In the genomic region with DNA sequence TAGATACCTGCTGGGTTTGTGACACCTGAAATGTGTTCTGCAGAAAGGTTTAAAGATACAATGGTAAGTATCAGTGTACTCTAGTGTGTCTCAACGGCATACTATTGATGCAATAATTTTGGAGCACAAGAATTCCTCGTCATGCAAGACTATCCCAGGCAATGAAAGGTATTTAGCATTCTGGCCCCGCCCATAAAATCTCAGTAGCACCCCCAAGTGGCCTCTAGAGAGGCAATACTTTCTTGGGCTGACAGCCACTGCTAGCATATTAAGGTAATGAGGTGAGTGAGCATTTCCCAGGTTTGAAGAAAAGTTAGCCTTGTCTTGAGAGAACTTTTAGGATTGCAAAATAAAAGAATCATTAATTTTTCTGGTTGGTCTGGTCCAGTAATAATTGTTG, we compare ENCODE assay signal across 8 cellular contexts. TPM values are rescaled to one million over a fixed set of nuclear protein-coding genes. Genes with fewer than 3 reads are reported as not detected.
A peak's percentile ranks its signal among the peaks of the same experiment; 100 is the strongest.
DNase-seq lines count a peak whose midpoint lies in the region; ATAC-seq, FAIRE-seq and TF ChIP-seq lines count a peak whose summit lies in the region.

No MANE protein-coding gene starts in this region.

- no peak overlapping the region for H3K4me2 ChIP-seq in DND-41 (ENCODE audit: insufficient read depth, low read length)

- no peaks in the 10 kb centered on the region for H3K79me2 ChIP-seq in DND-41 (ENCODE audit: insufficient read depth, low read length)

- H4K20me1 ChIP-seq in DND-41 (ENCODE audit: insufficient read depth, low read length), result no peaks in the 10 kb centered on the region

- intact Hi-C loops in left lung (cut with DNase I) (no loop called here), kidney (cut with DNase I) (no loop called here)

- H3K27ac ChIP-seq in DND-41 (ENCODE audit: low read length) (no peak overlapping the region), left lung (peak overlapping the region; percentile 13 to 33), kidney (ENCODE audit: low read depth in 2 of 2, low read length in 2 of 2) (no peak overlapping the region)

- DNase-seq in DND-41 (no peak), SW480 (ENCODE audit: low spot score) (peak; percentile 2), left lung (no peak), kidney (no peak), NCI-H2171 (lab: John Stamatoyannopoulos, UW) (no peak)

- H3K4me1 ChIP-seq in DND-41 (ENCODE audit: insufficient read depth, low read length) (no peaks in the 10 kb centered on the region), left lung (no peaks in the 10 kb centered on the region), kidney (ENCODE audit: control insufficient read depth in 1 of 2, insufficient read depth in 1 of 2, low read depth in 1 of 2, low read length in 2 of 2) (no peaks in the 10 kb centered on the region)

- no peak for FAIRE-seq in kidney (lab: Jason Lieb, UNC)

- no peak overlapping the region for H3K4me3 ChIP-seq in DND-41 (ENCODE audit: low read depth in 1 of 2, low read length in 2 of 2)
- no peak overlapping the region for H3K4me3 ChIP-seq in left lung
- H3K4me3 ChIP-seq in kidney (ENCODE audit: low read length in 2 of 2), result no peak overlapping the region

- H2AFZ ChIP-seq in DND-41 (ENCODE audit: low read depth, low read length), result no peak overlapping the region

- H3K27me3 ChIP-seq in DND-41 (ENCODE audit: insufficient read depth, low read length, poor library complexity) (no peaks in the 10 kb centered on the region), left lung (no peaks in the 10 kb centered on the region)

- TF ChIP-seq CTCF in DND-41 (IDR thresholded peaks at IDR 0.05; ENCODE audit: borderline replicate concordance, extremely low read depth, low read length, poor library complexity, severe bottlenecking), result peak; percentile 16
- no peak for TF ChIP-seq CTCF in left lung (IDR thresholded peaks at IDR 0.05)
- TF ChIP-seq CTCF in kidney (IDR thresholded peaks at IDR 0.05; ENCODE audit: borderline replicate concordance, extremely low read depth, insufficient read depth), result no peak

- peaks cover 25% of the 10 kb centered on the region for H3K36me3 ChIP-seq in DND-41 (ENCODE audit: insufficient read depth, low read length)
- peaks cover 0 to 7% of the 10 kb centered on the region in 2 donors for H3K36me3 ChIP-seq in left lung
- no peaks in the 10 kb centered on the region for H3K36me3 ChIP-seq in kidney (ENCODE audit: control insufficient read depth in 1 of 2, insufficient read depth in 2 of 2, low read length in 2 of 2)

- ATAC-seq in DND-41 (ENCODE audit: insufficient read depth, low read depth) (no peak), GM21529 (IDR thresholded peaks at IDR 0.05; ENCODE audit: unreplicated experiment) (peak; percentile 70), left lung (peak; percentile 81), GM21367 (IDR thresholded peaks at IDR 0.05; ENCODE audit: unreplicated experiment) (no peak), HG03571 (IDR thresholded peaks at IDR 0.05; ENCODE audit: unreplicated experiment) (no peak)

- H3K9me3 ChIP-seq in DND-41 (ENCODE audit: insufficient read depth, low read length, severe bottlenecking), result no peaks in the 10 kb centered on the region
- no peaks in the 10 kb centered on the region for H3K9me3 ChIP-seq in left lung
- no peaks in the 10 kb centered on the region for H3K9me3 ChIP-seq in kidney (ENCODE audit: control insufficient read depth in 1 of 2, low read length in 2 of 2)

- H3K9ac ChIP-seq in DND-41 (ENCODE audit: low read depth, low read length) (no peak overlapping the region), kidney (ENCODE audit: low read length in 2 of 2) (no peak overlapping the region)

RNA-seq across cellular contexts. Expression of a gene that starts 24.0 kb away (rescaled TPM):
- total RNA-seq in left lung (10 to 100 TPM; 14.8 to 20.6 TPM), kidney (26.9 TPM)
- polyA plus RNA-seq in kidney (ENCODE audit: insufficient read depth, low read depth, low replicate concordance), result 7.9 TPM

Comparison
In these comparisons a context has a peak if more than half of its experiments do, and no peak if none do; other contexts are left out.
1. ATAC-seq: peak in GM21529 (single experiment) and left lung (single experiment); none in DND-41 (single experiment), GM21367 (single experiment) and HG03571 (single experiment).
2. H3K27ac ChIP-seq: peak in left lung (2 of 2); none in DND-41 (single experiment) and kidney (0 of 2).